Comparison of ENCODE assay signal across 1 cellular context in genomic region chr6:11918021-11918738, GRCh38.
TF ChIP-seq lines count a peak whose summit lies in the region.

No MANE protein-coding gene starts in this region.

TF ChIP-seq in HEK293, 187 proteins besides CTCF, POLR2A, EP300 and RAD21 (continued from another document and continues in another):
- TF ChIP-seq KLF17 (tag by site-specific recombination; IDR thresholded peaks at IDR 0.05) (no peak), ZFP37 (tag by site-specific recombination; IDR thresholded peaks at IDR 0.05) (no peak), ZNF747 (tag by site-specific recombination; IDR thresholded peaks at IDR 0.05) (no peak), GLI4 (tag by site-specific recombination; IDR thresholded peaks at IDR 0.05) (no peak), ZNF266 (tag by site-specific recombination; IDR thresholded peaks at IDR 0.05; ENCODE audit: low read depth) (no peak), IKZF3 (tag by site-specific recombination; IDR thresholded peaks at IDR 0.05) (no peak), ZNF645 (tag by site-specific recombination; IDR thresholded peaks at IDR 0.05) (no peak), EGR2 (tag by site-specific recombination; IDR thresholded peaks at IDR 0.05; ENCODE audit: low read depth) (no peak), ZNF571 (tag by site-specific recombination; IDR thresholded peaks at IDR 0.05) (no peak), ZNF623 (tag by site-specific recombination; IDR thresholded peaks at IDR 0.05) (no peak), ZNF654 (tag by site-specific recombination; IDR thresholded peaks at IDR 0.05; ENCODE audit: low read depth) (no peak), REST (tag by site-specific recombination; IDR thresholded peaks at IDR 0.05) (no peak), SETDB1 (IDR thresholded peaks at IDR 0.05; ENCODE audit: insufficient read length, low read length) (no peak), ZNF140 (tag by site-specific recombination; IDR thresholded peaks at IDR 0.05) (no peak), ZNF416 (tag by site-specific recombination; IDR thresholded peaks at IDR 0.05) (no peak), ZNF621 (tag by site-specific recombination; IDR thresholded peaks at IDR 0.05) (no peak), ZBTB8A (tag by site-specific recombination; IDR thresholded peaks at IDR 0.05) (no peak; the same call in 1 of the 2 replicates), BCL6B (tag by site-specific recombination; IDR thresholded peaks at IDR 0.05) (no peak), ZNF830 (tag by site-specific recombination; IDR thresholded peaks at IDR 0.05; ENCODE audit: low read depth) (no peak), ZNF223 (tag by site-specific recombination; IDR thresholded peaks at IDR 0.05) (no peak), KLF16 (tag by site-specific recombination; IDR thresholded peaks at IDR 0.05) (no peak), ZNF324 (tag by site-specific recombination; IDR thresholded peaks at IDR 0.05) (no peak), ZNF132 (tag by site-specific recombination; IDR thresholded peaks at IDR 0.05; ENCODE audit: borderline replicate concordance) (no peak), ZNF585B (tag by site-specific recombination; IDR thresholded peaks at IDR 0.05) (no peak), ZNF202 (tag by site-specific recombination; IDR thresholded peaks at IDR 0.05; ENCODE audit: borderline replicate concordance) (no peak), ZNF704 (tag by site-specific recombination; IDR thresholded peaks at IDR 0.05) (no peak), SCRT2 (tag by site-specific recombination; IDR thresholded peaks at IDR 0.05) (no peak), ZNF639 (tag by site-specific recombination; IDR thresholded peaks at IDR 0.05) (peak; percentile 61; the same call in 1 of the 2 replicates), ZNF677 (tag by site-specific recombination; IDR thresholded peaks at IDR 0.05) (no peak), PATZ1 (tag by site-specific recombination; IDR thresholded peaks at IDR 0.05) (no peak; the same call in 1 of the 2 replicates), ZNF214 (tag by site-specific recombination; IDR thresholded peaks at IDR 0.05; ENCODE audit: borderline replicate concordance) (no peak), KLF8 (tag by site-specific recombination; IDR thresholded peaks at IDR 0.05) (no peak), ZNF335 (tag by site-specific recombination; conservative IDR thresholded peaks at IDR 0.05) (peak; percentile 60), ZNF510 (tag by site-specific recombination; IDR thresholded peaks at IDR 0.05; ENCODE audit: insufficient replicate concordance) (no peak), ZNF449 (tag by site-specific recombination; IDR thresholded peaks at IDR 0.05) (no peak), GFI1B (tag by site-specific recombination; IDR thresholded peaks at IDR 0.05) (0 out of 2 replicates have a peak, but pooled peaks have one; percentile 32), ZNF302 (tag by site-specific recombination; IDR thresholded peaks at IDR 0.05; ENCODE audit: low read depth) (no peak), MEIS1 (CRISPR knock-in tag; IDR thresholded peaks at IDR 0.05; ENCODE audit: borderline replicate concordance) (no peak), PRDM4 (tag by site-specific recombination; IDR thresholded peaks at IDR 0.05) (peak; percentile 46; the same call in 1 of the 2 replicates), TRIM28 (IDR thresholded peaks at IDR 0.05; ENCODE audit: borderline replicate concordance, low read length) (no peak), ZNF18 (tag by site-specific recombination; IDR thresholded peaks at IDR 0.05) (no peak), YY1 (tag by site-specific recombination; IDR thresholded peaks at IDR 0.05) (no peak), ZNF174 (tag by site-specific recombination; IDR thresholded peaks at IDR 0.05) (no peak), ZNF23 (tag by site-specific recombination; IDR thresholded peaks at IDR 0.05; ENCODE audit: borderline replicate concordance) (no peak), ATF2 (tag by site-specific recombination; IDR thresholded peaks at IDR 0.05; ENCODE audit: low read depth) (peak; percentile 89)
